ENCODE assay signal across 9 cellular contexts in genomic region chr16:73274140-73274539, GRCh38.
"Had no signal": no experiment of that assay in that cellular context is flagged by ENCODE, and none has a peak within 500 bp of the region (broad histone marks: within the 10 kb centered on the region; RNA-seq: fewer than 3 reads in every experiment).

No MANE protein-coding gene starts in this region.

- H3K4me1 Mint-ChIP-seq: H9 had no signal

- FAIRE-seq: H54, HTR-8/SVneo had no signal

- H3K27ac ChIP-seq: GM23248, KMS-11 had no signal

- DNase-seq: GM23248, GOT3, H9, HCEC 1CT, Karpas-422, KBM-7 had no signal

- H3K4me3 ChIP-seq: GM23248 had no signal

- H3K4me3 Mint-ChIP-seq: H9 had no signal

- H3K4me2 ChIP-seq: KMS-11 had no signal

- H3K27ac Mint-ChIP-seq: H9 had no signal
